Comparison of ENCODE assay signal across 8 cellular contexts in genomic region chr10:98467506-98468318, GRCh38. TPM values are rescaled to one million over a fixed set of nuclear protein-coding genes. Genes with fewer than 3 reads are reported as not detected.
DNase-seq lines count a peak whose midpoint lies in the region; ATAC-seq and TF ChIP-seq lines count a peak whose summit lies in the region.

No MANE protein-coding gene starts in this region.

- H3K9me3 ChIP-seq in HCT116 (ENCODE audit: control insufficient read depth in 1 of 2, insufficient read depth in 1 of 2, low read depth in 1 of 2, low read length in 2 of 2): no peaks in the 10 kb centered on the region
- no peaks in the 10 kb centered on the region for H3K9me3 ChIP-seq in MG63
- H3K9me3 ChIP-seq in heart left ventricle: no peaks in the 10 kb centered on the region
- no peaks in the 10 kb centered on the region for H3K9me3 ChIP-seq in trophoblast cell (ENCODE audit: insufficient read depth, low read depth, low read length)

- no peaks in the 10 kb centered on the region for H3K36me3 Mint-ChIP-seq in activated naive CD8-positive, alpha-beta T cell treated with anti-CD3 and anti-CD28 coated beads, Interleukin-2, amount 50 U/mL, for 24 hours (ENCODE audit: low read depth)

- no peak overlapping the region for H4K91ac ChIP-seq in trophoblast cell (ENCODE audit: low read depth, low read length)

- H2BK5ac ChIP-seq in trophoblast cell (ENCODE audit: low read depth, low read length, poor library complexity): no peak overlapping the region

- no peak overlapping the region for H3K23ac ChIP-seq in trophoblast cell (ENCODE audit: low read length)

- H3K4me1 ChIP-seq in HCT116 (ENCODE audit: control insufficient read depth in 1 of 2, insufficient read depth in 2 of 2, low read length in 2 of 2): peaks cover 0 to 12% of the 10 kb centered on the region in 2 experiments; a peak in 3 of 4 replicates
- peaks cover 0 to 30% (median 5%) of the 10 kb centered on the region in 12 donors for H3K4me1 ChIP-seq in heart left ventricle
- peaks cover 0 to 5% of the 10 kb centered on the region in 2 experiments for H3K4me1 ChIP-seq in trophoblast cell (ENCODE audit: control insufficient read depth in 1 of 2, insufficient read depth in 2 of 2, low read length in 2 of 2)
- H3K4me1 ChIP-seq in urinary bladder (ENCODE audit: insufficient read depth): no peaks in the 10 kb centered on the region

- no peak overlapping the region for H2AK5ac ChIP-seq in trophoblast cell (ENCODE audit: low read length)

- H3K9me2 ChIP-seq in HCT116 (ENCODE audit: insufficient read depth): no peaks in the 10 kb centered on the region

- H3K36me3 ChIP-seq in HCT116 (ENCODE audit: control insufficient read depth in 1 of 2, insufficient read depth in 2 of 2, low read length in 2 of 2) (no peaks in the 10 kb centered on the region), MG63 (no peaks in the 10 kb centered on the region), heart left ventricle (no peaks in the 10 kb centered on the region), trophoblast cell (ENCODE audit: control insufficient read depth in 1 of 2, insufficient read depth in 2 of 2, low read length in 2 of 2) (no peaks in the 10 kb centered on the region), urinary bladder (ENCODE audit: insufficient read depth) (no peaks in the 10 kb centered on the region)

- CTCF ChIA-PET in GM10248 (lab: Yijun Ruan, JAX) (interaction anchor here (0.6 to 6.1 kb wide), 59 partner anchors 8 to 1145 kb away, joined by 3 to 68 read pairs (median 4); partner anchors contain the start of genes GOT1 and HPS1), HCT116 (lab: Charles Lee) (interaction anchor here (0.5 to 2.6 kb wide), 36 partner anchors 9 to 968 kb away, joined by 3 to 29 read pairs (median 3); no protein-coding TSS in a partner anchor)

- H4K12ac ChIP-seq in trophoblast cell (ENCODE audit: low read depth, low read length): no peak overlapping the region

- no peaks in the 10 kb centered on the region for H4K20me1 ChIP-seq in HCT116 (ENCODE audit: insufficient read depth)

- H2BK12ac ChIP-seq in trophoblast cell (ENCODE audit: low read length): peak overlapping the region; percentile 28

- RAD21 ChIA-PET in HCT116 (lab: Charles Lee; ENCODE audit: low non-redundant PET in 1 of 2, low total read pairs in 2 of 2, uncharacterized antibody in 2 of 2, unreplicated experiment in 2 of 2): interaction anchor here (0.6 to 1.2 kb wide), 8 partner anchors 21 to 779 kb away, joined by 3 to 6 read pairs (median 3); no protein-coding TSS in a partner anchor

- H3K14ac ChIP-seq in trophoblast cell (ENCODE audit: low read length): no peak overlapping the region

- no peaks in the 10 kb centered on the region for H3K9me3 Mint-ChIP-seq in activated naive CD8-positive, alpha-beta T cell treated with anti-CD3 and anti-CD28 coated beads, Interleukin-2, amount 50 U/mL, for 24 hours

- H3K9ac ChIP-seq in HCT116 (ENCODE audit: low read length): no peak overlapping the region
- H3K9ac ChIP-seq in trophoblast cell (ENCODE audit: low read length): no peak overlapping the region

- ATAC-seq in HCT116 (peak; percentile 100), heart left ventricle (peak; percentile 86 to 98 (median 94))
- peak; percentile 99 for ATAC-seq in activated naive CD8-positive, alpha-beta T cell treated with anti-CD3 and anti-CD28 coated beads, Interleukin-2, amount 50 U/mL, for 24 hours

- H3K4me3 ChIP-seq in HCT116 (replicated peaks in 1 of 2; ENCODE audit: low read depth in 1 of 2, low read length in 2 of 2) (peak overlapping the region in 1 of 2 experiments; percentile 2; a peak in 1 of 4 replicates), MG63 (no peak overlapping the region), heart left ventricle (peak overlapping the region; percentile 35 to 67 (median 60)), trophoblast cell (ENCODE audit: low read depth, low read length) (peak overlapping the region; percentile 26), urinary bladder (ENCODE audit: low read depth, low read length) (peak overlapping the region; percentile 30)

- peak; percentile 87 for DNase-seq in GM10248 (ENCODE audit: extremely low spot score)
- peak; percentile 89 for DNase-seq in HCT116 (ENCODE audit: low read depth, low spot score)
- DNase-seq in MG63: peak; percentile 63
- peak; percentile 75 for DNase-seq in SKM-1 (lab: John Stamatoyannopoulos, UW; ENCODE audit: unreplicated experiment)
- DNase-seq in activated naive CD8-positive, alpha-beta T cell treated with anti-CD3 and anti-CD28 coated beads, Interleukin-2, amount 50 U/mL, for 24 hours: peak; percentile 54
- DNase-seq in heart left ventricle: peak; percentile 70 to 80 (median 74)
- peak; percentile 71 to 90 for DNase-seq in trophoblast cell

- H3K4me2 ChIP-seq in HCT116 (ENCODE audit: low read length): peak overlapping the region; percentile 64
- peak overlapping the region; percentile 65 for H3K4me2 ChIP-seq in trophoblast cell (ENCODE audit: low read length)

- H3K27ac ChIP-seq in HCT116 (ENCODE audit: low read depth, low read length) (no peak overlapping the region), heart left ventricle (peak overlapping the region in 1 of 12 donors; percentile 7), trophoblast cell (ENCODE audit: low read depth, low read length) (no peak overlapping the region), urinary bladder (ENCODE audit: low read depth) (no peak overlapping the region)

- peak overlapping the region; percentile 80 for H3K27ac Mint-ChIP-seq in activated naive CD8-positive, alpha-beta T cell treated with anti-CD3 and anti-CD28 coated beads, Interleukin-2, amount 50 U/mL, for 24 hours

- H3K79me2 ChIP-seq in HCT116 (ENCODE audit: insufficient read depth, low read length) (no peaks in the 10 kb centered on the region), trophoblast cell (ENCODE audit: control insufficient read depth, insufficient read depth, low read length, poor library complexity) (no peaks in the 10 kb centered on the region)

- no peak overlapping the region for H3K4ac ChIP-seq in trophoblast cell (ENCODE audit: low read depth, low read length)

- peak; percentile 89 for TF ChIP-seq CTCF in GM10248 (IDR thresholded peaks at IDR 0.05; ENCODE audit: control extremely low read depth, extremely low read depth, low read depth, missing control alignments)
- peak; percentile 84 to 94 (median 87) for TF ChIP-seq CTCF in HCT116 (IDR thresholded peaks at IDR 0.05 in 2 of 3, conservative IDR thresholded peaks at IDR 0.05 in 1 of 3; ENCODE audit: borderline replicate concordance in 1 of 3, insufficient read depth in 1 of 3, low read depth in 2 of 3, low read length in 2 of 3)
- TF ChIP-seq CTCF in heart left ventricle (IDR thresholded peaks at IDR 0.05): peak; percentile 71 to 92 (median 82)

- H3K79me1 ChIP-seq in trophoblast cell (ENCODE audit: low read length): no peaks in the 10 kb centered on the region

- H4K8ac ChIP-seq in trophoblast cell (ENCODE audit: low read depth, low read length): peak overlapping the region; percentile 54

- H3K27me3 ChIP-seq in HCT116 (ENCODE audit: insufficient read depth, low read length): peaks cover 11% of the 10 kb centered on the region; the same call in 1 of the 2 replicates
- H3K27me3 ChIP-seq in MG63: no peaks in the 10 kb centered on the region
- H3K27me3 ChIP-seq in heart left ventricle: peaks cover 0 to 8% (median 0%) of the 10 kb centered on the region in 9 donors
- H3K27me3 ChIP-seq in trophoblast cell (ENCODE audit: insufficient read depth, low read length): no peaks in the 10 kb centered on the region

- POLR2A ChIA-PET in GM10248 (lab: Yijun Ruan, JAX): no interaction called here
- POLR2A ChIA-PET in HCT116 (lab: Charles Lee): interaction anchor here (1.2 kb wide), 1 partner anchor 22 kb away, joined by 4 read pairs; no protein-coding TSS in a partner anchor

- TF ChIP-seq RAD21 in HCT116 (IDR thresholded peaks at IDR 0.05; ENCODE audit: low read depth): peak; percentile 99

- intact Hi-C loops in HCT116 (cut with micrococcal nuclease): loop anchor here (1.0 to 10.0 kb wide), 9 partner anchors 197 to 1145 kb away; no protein-coding TSS in a partner anchor
- intact Hi-C loops in heart left ventricle (cut with DNase I): loop anchor here (1.0 to 10.0 kb wide), 17 partner anchors 43 to 1147 kb away; partner anchors contain the start of gene GOT1 (in 1 of the 10)

- WGBS in heart left ventricle, 4 donors: 5 to 7% (median 6%) methylated on average over 16 to 44 of the region's 44 CpGs
- no CpG with 5 or more reads among the region's 44 CpGs for WGBS in trophoblast cell (ENCODE audit: extremely low coverage, insufficient coverage, insufficient read length)
- 17% methylated on average over 44 of the region's 44 CpGs for WGBS in urinary bladder

- peaks cover 12% of the 10 kb centered on the region for H3K4me1 Mint-ChIP-seq in activated naive CD8-positive, alpha-beta T cell treated with anti-CD3 and anti-CD28 coated beads, Interleukin-2, amount 50 U/mL, for 24 hours

- peaks cover 14% of the 10 kb centered on the region for H3K27me3 Mint-ChIP-seq in activated naive CD8-positive, alpha-beta T cell treated with anti-CD3 and anti-CD28 coated beads, Interleukin-2, amount 50 U/mL, for 24 hours

- H3K4me3 Mint-ChIP-seq in activated naive CD8-positive, alpha-beta T cell treated with anti-CD3 and anti-CD28 coated beads, Interleukin-2, amount 50 U/mL, for 24 hours: peak overlapping the region; percentile 84

- no TSS peak for BruUV-seq in HCT116 (replicated peaks; lab: Mats Ljungman, UMichigan)

- H3K18ac ChIP-seq in trophoblast cell (ENCODE audit: low read length): no peak overlapping the region

- no peak overlapping the region for H2BK120ac ChIP-seq in trophoblast cell (ENCODE audit: insufficient read depth, low read length, poor library complexity)

- peak overlapping the region; percentile 98 for H2AFZ ChIP-seq in HCT116 (ENCODE audit: low read depth, low read length, poor library complexity, severe bottlenecking)
- no peak overlapping the region for H2AFZ ChIP-seq in trophoblast cell (ENCODE audit: insufficient read depth, low read length, poor library complexity)

- no peak for TF ChIP-seq POLR2A in HCT116 (IDR thresholded peaks at IDR 0.05; ENCODE audit: borderline replicate concordance, extremely low read depth, insufficient read depth, insufficient read length)
- no peak for TF ChIP-seq POLR2A in heart left ventricle (IDR thresholded peaks at IDR 0.05)

TF ChIP-seq in HCT116, 20 proteins besides CTCF, POLR2A, EP300 and RAD21 (continues in another document):
- no peak for TF ChIP-seq SIN3A (IDR thresholded peaks at IDR 0.05; ENCODE audit: low read depth)

RNA-seq across cellular contexts. Expression of gene HPS1, which starts 21.0 kb away (rescaled TPM):
- 64.3 TPM for total RNA-seq in HCT116 (2021; ENCODE audit: unreplicated experiment)
- polyA plus RNA-seq in HCT116 (2012): 57.4 and 57.5 TPM in 2 replicates
- 34.5 and 41.8 TPM in 2 replicates for total RNA-seq in MG63 (2014; rRNA removed; shearing (Covaris generic); ENCODE audit: low replicate concordance)
- total RNA-seq in heart left ventricle: 10 to 100 TPM; 26.0 to 61.4 (median 38.5) TPM
- polyA plus RNA-seq in heart left ventricle: 10 to 100 TPM; 20.9 to 51.2 TPM
- polyA plus RNA-seq in trophoblast cell (2013): 16.8 and 17.5 TPM in 2 replicates
- total RNA-seq in urinary bladder: 14.6 TPM
- 54.6 TPM for polyA plus RNA-seq in urinary bladder

RNA-seq across cellular contexts. Expression of gene PYROXD2, which starts 52.7 kb away (rescaled TPM):
- total RNA-seq in HCT116 (2021; ENCODE audit: unreplicated experiment) (14.2 TPM), heart left ventricle (10 to 100 TPM in 5 of 9 donors, 1 to 10 TPM in 4; 5.2 to 22.0 (median 11.1) TPM), urinary bladder (15.0 TPM)
- 8.3 and 9.5 TPM in 2 replicates for polyA plus RNA-seq in HCT116 (2012)
- total RNA-seq in MG63 (2014; rRNA removed; shearing (Covaris generic); ENCODE audit: low replicate concordance): 1.6 and 1.8 TPM in 2 replicates
- polyA plus RNA-seq in heart left ventricle (10 to 100 TPM in 1 of 2 donors, 1 to 10 TPM in 1; 4.1 to 13.3 TPM), urinary bladder (8.9 TPM)
- 1.3 and 1.5 TPM in 2 replicates for polyA plus RNA-seq in trophoblast cell (2013)
